24 cellular contexts compared by ENCODE assay signal in genomic region chr4:19178835-19179234, GRCh38.
"Had no signal": no experiment of that assay in that cellular context is flagged by ENCODE, and none has a peak within 500 bp of the region (broad histone marks: within the 10 kb centered on the region; RNA-seq: fewer than 3 reads in every experiment).

No MANE protein-coding gene starts in this region.

- H3K9me3 ChIP-seq: mucosa of descending colon, thyroid gland had no signal

- H3K36me3 ChIP-seq: neural progenitor cell, suprapubic skin, thyroid gland had no signal

- DNase-seq: cortex of kidney; effector memory CD8-positive, alpha-beta T cell; erythroblast; head of caudate nucleus; hippocampal formation; kidney glomerular epithelial cell; left colon; mesenchymal stem cell; mucosa of descending colon; naive B cell; stimulated activated CD4-positive, alpha-beta T cell treated with anti-CD3 and anti-CD28 coated beads, Interleukin-12 subunit alpha, Interleukin-12 subunit beta, amount 100 ng/mL, for 4 hours; stimulated activated CD4-positive, alpha-beta T cell treated with anti-CD3 and anti-CD28 coated beads, Interleukin-1b, Interleukin-23, amount 100 ng/mL, for 48 hours; stimulated activated CD4-positive, alpha-beta T cell treated with anti-CD3 and anti-CD28 coated beads, Interleukin-4, amount 100 ng/mL, for 1 hour; stimulated activated CD8-positive, alpha-beta memory T cell treated with anti-CD3 and anti-CD28 coated beads, Interleukin-4, amount 100 ng/mL, for 48 hours; stimulated activated naive CD4-positive, alpha-beta T cell; stimulated activated naive CD8-positive, alpha-beta T cell treated with anti-CD3 and anti-CD28 coated beads, Interleukin-15, amount 100 ng/mL, for 72 hours; thyroid gland; trophoblast cell had no signal

- H3K4me3 ChIP-seq: mucosa of descending colon, neural progenitor cell, smooth muscle cell, suprapubic skin, thyroid gland had no signal

- H3K27me3 ChIP-seq: neural progenitor cell, suprapubic skin, thyroid gland had no signal

- H3K27ac ChIP-seq: neural progenitor cell, parathyroid adenoma, suprapubic skin, thyroid gland had no signal

- ATAC-seq: effector memory CD8-positive, alpha-beta T cell; left colon; mucosa of descending colon; natural killer cell treated with Interleukin-12 subunit alpha and Interleukin-12 subunit beta and Interleukin-15 and Interleukin-18, amount 100 ng/mL, for 72 hours; sciatic nerve; stimulated activated naive CD8-positive, alpha-beta T cell treated with anti-CD3 and anti-CD28 coated beads, Interleukin-15, amount 100 ng/mL, for 72 hours had no signal

- H3K4me1 ChIP-seq: neural progenitor cell, parathyroid adenoma, suprapubic skin, thyroid gland had no signal
